In genomic region chr1:100411019-100411418, GRCh38 we compare ENCODE assay signal across 22 cellular contexts. TPM values are rescaled to one million over a fixed set of nuclear protein-coding genes. Genes with fewer than 3 reads are reported as not detected.
DNase-seq lines count a peak whose midpoint lies in the region; ATAC-seq and TF ChIP-seq lines count a peak whose summit lies in the region.
"Had no signal": no experiment of that assay in that cellular context is flagged by ENCODE, and none has a peak within 500 bp of the region (broad histone marks: within the 10 kb centered on the region; RNA-seq: fewer than 3 reads in every experiment).

No MANE protein-coding gene starts in this region.

- TF ChIP-seq CTCF in type B pancreatic cell (conservative IDR thresholded peaks at IDR 0.05): no peak
- TF ChIP-seq CTCF in GM13977 (IDR thresholded peaks at IDR 0.05; ENCODE audit: extremely low read depth, insufficient read depth, missing control alignments): no peak

- peaks cover 78% of the 10 kb centered on the region for H3K4me1 Mint-ChIP-seq in activated naive CD8-positive, alpha-beta T cell (ENCODE audit: low read depth)
- peaks cover 61% of the 10 kb centered on the region for H3K4me1 Mint-ChIP-seq in activated naive CD8-positive, alpha-beta T cell treated with anti-CD3 and anti-CD28 coated beads for 36 hours
- H3K4me1 Mint-ChIP-seq in T-helper 17 cell (peaks cover 59% of the 10 kb centered on the region), type B pancreatic cell (ENCODE audit: unreplicated experiment) (peaks cover 25% of the 10 kb centered on the region)

- peak overlapping the region; percentile 16 for H3K9ac ChIP-seq in iPS-15b (ENCODE audit: low read depth, low read length)

- H3K27me3 Mint-ChIP-seq in activated naive CD8-positive, alpha-beta T cell: no peaks in the 10 kb centered on the region
- H3K27me3 Mint-ChIP-seq in activated naive CD8-positive, alpha-beta T cell treated with anti-CD3 and anti-CD28 coated beads for 36 hours: no peaks in the 10 kb centered on the region
- H3K27me3 Mint-ChIP-seq in T-helper 17 cell: no peaks in the 10 kb centered on the region
- no peaks in the 10 kb centered on the region for H3K27me3 Mint-ChIP-seq in type B pancreatic cell
- H3K27me3 Mint-ChIP-seq: naive B cell had no signal

- H3K9me3 Mint-ChIP-seq in activated naive CD8-positive, alpha-beta T cell (ENCODE audit: low read depth): peaks cover 5% of the 10 kb centered on the region
- peaks cover 9% of the 10 kb centered on the region for H3K9me3 Mint-ChIP-seq in activated naive CD8-positive, alpha-beta T cell treated with anti-CD3 and anti-CD28 coated beads for 36 hours
- peaks cover 5% of the 10 kb centered on the region for H3K9me3 Mint-ChIP-seq in type B pancreatic cell

- H3K9me3 ChIP-seq in T-helper 17 cell (ENCODE audit: control insufficient read depth, low read length, poor library complexity, severe bottlenecking) (no peaks in the 10 kb centered on the region), iPS-15b (ENCODE audit: control insufficient read depth, insufficient read depth, low read length) (no peaks in the 10 kb centered on the region)
- H3K9me3 ChIP-seq: pancreas, right atrium auricular region had no signal

- in situ Hi-C loops in GM13977 (cut with MboI; ENCODE audit: low pct_unique_long_range_greater_than_20kb, low sequenced_read_pairs, unreplicated experiment): no loop called here

- no peak overlapping the region for H3K4me3 Mint-ChIP-seq in activated naive CD8-positive, alpha-beta T cell
- H3K4me3 Mint-ChIP-seq in activated naive CD8-positive, alpha-beta T cell treated with anti-CD3 and anti-CD28 coated beads for 36 hours: no peak overlapping the region
- H3K4me3 Mint-ChIP-seq in T-helper 17 cell (peak overlapping the region; percentile 39), type B pancreatic cell (no peak overlapping the region)

- H3K27ac Mint-ChIP-seq in activated naive CD8-positive, alpha-beta T cell: peak overlapping the region; percentile 80
- no peak overlapping the region for H3K27ac Mint-ChIP-seq in activated naive CD8-positive, alpha-beta T cell treated with anti-CD3 and anti-CD28 coated beads for 36 hours
- peak overlapping the region; percentile 98 for H3K27ac Mint-ChIP-seq in T-helper 17 cell
- H3K27ac Mint-ChIP-seq in type B pancreatic cell: peak overlapping the region; percentile 15

- DNase-seq in activated naive CD8-positive, alpha-beta T cell treated with anti-CD3 and anti-CD28 coated beads for 36 hours: no peak
- no peak for DNase-seq in T-helper 17 cell
- no peak for DNase-seq in type B pancreatic cell (ENCODE audit: extremely low spot score, unreplicated experiment)
- no peak for DNase-seq in GM13977 (ENCODE audit: low spot score)
- no peak for DNase-seq in NCI-H2107 (lab: John Stamatoyannopoulos, UW)
- DNase-seq: activated CD4-positive, alpha-beta T cell treated with anti-CD3 and anti-CD28 coated beads for 1 hour; DMS79 treated with DMSO at 0.1 percent for 48 hours; Karpas-422; naive B cell; NCI-H1436; NCI-H446 treated with DMSO at 0.1 percent for 48 hours; NCI-H82; pancreas; stimulated activated CD4-positive, alpha-beta T cell treated with anti-CD3 and anti-CD28 coated beads, Interleukin-1b, Interleukin-23, amount 100 ng/mL, for 48 hours; stimulated activated CD8-positive, alpha-beta memory T cell treated with anti-CD3 and anti-CD28 coated beads, Interleukin-4, amount 100 ng/mL, for 48 hours; T-helper 1 cell; trophoblast cell had no signal

- peaks cover 31% of the 10 kb centered on the region for H3K36me3 Mint-ChIP-seq in activated naive CD8-positive, alpha-beta T cell
- peaks cover 38% of the 10 kb centered on the region for H3K36me3 Mint-ChIP-seq in activated naive CD8-positive, alpha-beta T cell treated with anti-CD3 and anti-CD28 coated beads for 36 hours
- H3K36me3 Mint-ChIP-seq in T-helper 17 cell (ENCODE audit: low read depth): peaks cover 19% of the 10 kb centered on the region
- H3K36me3 Mint-ChIP-seq in type B pancreatic cell: peaks cover 16% of the 10 kb centered on the region

- no peak overlapping the region for H3K4me3 ChIP-seq in iPS-15b (ENCODE audit: low read depth, low read length)
- H3K4me3 ChIP-seq: pancreas, right atrium auricular region, smooth muscle cell had no signal

- ATAC-seq in T-helper 17 cell (no peak), GM21360 (IDR thresholded peaks at IDR 0.05; ENCODE audit: unreplicated experiment) (no peak)
- ATAC-seq: pancreas had no signal

- H3K27me3 ChIP-seq in iPS-15b (ENCODE audit: control insufficient read depth, insufficient read depth, low read length): no peaks in the 10 kb centered on the region
- H3K27me3 ChIP-seq: pancreas, right atrium auricular region had no signal

- H3K36me3 ChIP-seq in iPS-15b (ENCODE audit: control insufficient read depth, insufficient read depth, low read length): no peaks in the 10 kb centered on the region
- H3K36me3 ChIP-seq: pancreas, right atrium auricular region had no signal

- peaks cover 5% of the 10 kb centered on the region for H3K4me1 ChIP-seq in iPS-15b (ENCODE audit: control insufficient read depth, insufficient read depth, low read length)
- H3K4me1 ChIP-seq: pancreas had no signal

RNA-seq across cellular contexts. Expression of gene CDC14A, which starts 58.7 kb away (rescaled TPM):
- total RNA-seq in activated naive CD8-positive, alpha-beta T cell treated with anti-CD3 and anti-CD28 coated beads for 36 hours: 10 to 100 TPM in 1 of 2 experiments, 1 to 10 TPM in 1; 9.5 to 11.2 TPM
- 100 to 1,000 TPM; 186 to 281 TPM for total RNA-seq in T-helper 17 cell
- total RNA-seq in type B pancreatic cell (ENCODE audit: low replicate concordance): 9.7 and 11.4 TPM in 2 replicates

Comparison
In these comparisons a context has a peak if more than half of its experiments do, and no peak if none do; other contexts are left out.
1. RNA of gene CDC14A, which starts 58.7 kb away (total RNA-seq): 186 to 281 TPM in T-helper 17 cell; 9.7 to 11.4 TPM in type B pancreatic cell and 9.5 to 11.2 TPM in activated naive CD8-positive, alpha-beta T cell treated with anti-CD3 and anti-CD28 coated beads for 36 hours; every median in the first group is over 10 times any median in the second.